ENCODE assay signal across 9 cellular contexts in genomic region chr2:121595012-121595891, GRCh38. TPM values are rescaled to one million over a fixed set of nuclear protein-coding genes. Genes with fewer than 3 reads are reported as not detected.
DNase-seq lines count a peak whose midpoint lies in the region; ATAC-seq and TF ChIP-seq lines count a peak whose summit lies in the region.
"Had no signal": no experiment of that assay in that cellular context is flagged by ENCODE, and none has a peak within 500 bp of the region (broad histone marks: within the 10 kb centered on the region; RNA-seq: fewer than 3 reads in every experiment).

No MANE protein-coding gene starts in this region.

- peak overlapping the region; percentile 74 for H3K27ac ChIP-seq in skeletal muscle tissue (ENCODE audit: low read depth, low read length)
- H3K27ac ChIP-seq in gastroesophageal sphincter = peak overlapping the region in 1 of 4 donors; percentile 1

- in situ Hi-C loops in KBM-7 (cut with MboI; ENCODE audit: low pct_unique_long_range_greater_than_20kb, low sequenced_read_pairs) = no loop called here

- H3K27me3 Mint-ChIP-seq in activated naive CD4-positive, alpha-beta T cell treated with anti-CD3 and anti-CD28 coated beads for 36 hours (ENCODE audit: low read depth) = no peaks in the 10 kb centered on the region

- peaks cover 42% of the 10 kb centered on the region for H3K4me1 Mint-ChIP-seq in activated naive CD4-positive, alpha-beta T cell treated with anti-CD3 and anti-CD28 coated beads for 36 hours (ENCODE audit: low read depth)

- intact Hi-C loops in activated naive CD4-positive, alpha-beta T cell treated with anti-CD3 and anti-CD28 coated beads for 36 hours (cut with micrococcal nuclease) = no loop called here

- H3K4me3 ChIP-seq in epithelial cell of esophagus (ENCODE audit: low read length) (no peak overlapping the region), skeletal muscle tissue (ENCODE audit: low read length in 3 of 3) (no peak overlapping the region), gastroesophageal sphincter (no peak overlapping the region)

- H3K4me3 Mint-ChIP-seq in activated naive CD4-positive, alpha-beta T cell treated with anti-CD3 and anti-CD28 coated beads for 36 hours = peak overlapping the region; percentile 82

- H3K9me3 ChIP-seq in skeletal muscle tissue (ENCODE audit: control insufficient read depth in 3 of 3, low read length in 3 of 3) = no peaks in the 10 kb centered on the region
- no peaks in the 10 kb centered on the region for H3K9me3 ChIP-seq in gastroesophageal sphincter

- H3K9me3 Mint-ChIP-seq in activated naive CD4-positive, alpha-beta T cell treated with anti-CD3 and anti-CD28 coated beads for 36 hours = no peaks in the 10 kb centered on the region

- TF ChIP-seq CTCF in epithelial cell of esophagus (IDR thresholded peaks at IDR 0.05; ENCODE audit: insufficient read depth, low read depth, low read length, missing control alignments) (no peak), gastroesophageal sphincter (IDR thresholded peaks at IDR 0.05) (no peak)

- no peak for TF ChIP-seq EP300 in gastroesophageal sphincter (IDR thresholded peaks at IDR 0.05)

- peak overlapping the region; percentile 28 to 62 (median 62) for H3K9ac ChIP-seq in skeletal muscle tissue (ENCODE audit: low read depth in 1 of 3, low read length in 3 of 3)

- peaks cover under 1% of the 10 kb centered on the region for H3K36me3 Mint-ChIP-seq in activated naive CD4-positive, alpha-beta T cell treated with anti-CD3 and anti-CD28 coated beads for 36 hours (ENCODE audit: low read depth)

- H3K27me3 ChIP-seq in skeletal muscle tissue (ENCODE audit: control insufficient read depth in 3 of 3, insufficient read depth in 3 of 3, low read length in 3 of 3) (no peaks in the 10 kb centered on the region), gastroesophageal sphincter (no peaks in the 10 kb centered on the region)

- CTCF ChIA-PET in activated naive CD4-positive, alpha-beta T cell treated with anti-CD3 and anti-CD28 coated beads for 36 hours (lab: Charles Lee) = interaction anchor here (0.6 to 1.7 kb wide), 6 partner anchors 10 to 1684 kb away, joined by 3 to 6 read pairs (median 4); no protein-coding TSS in a partner anchor

- DNase-seq in activated naive CD4-positive, alpha-beta T cell treated with anti-CD3 and anti-CD28 coated beads for 36 hours = no peak
- DNase-seq in activated naive CD4-positive, alpha-beta T cell treated with Interleukin-2 at 50 U/mL for 16 hours = no peak
- DNase-seq in NCI-H1417 treated with DMSO at 0.1 percent for 48 hours (lab: John Stamatoyannopoulos, UW) = peak; percentile 83
- peak; percentile 28 for DNase-seq in epithelial cell of esophagus (ENCODE audit: low read depth)
- DNase-seq in NOMO-1 treated with DMSO at 0.1 percent for 48 hours (lab: John Stamatoyannopoulos, UW; ENCODE audit: unreplicated experiment) = no peak
- DNase-seq in KBM-7 = no peak
- DNase-seq: RPMI8226 had no signal

- ATAC-seq in gastroesophageal sphincter = no peak

- peaks cover 0 to 3% (median 0%) of the 10 kb centered on the region in 3 donors for H3K36me3 ChIP-seq in skeletal muscle tissue (ENCODE audit: control insufficient read depth in 3 of 3, insufficient read depth in 3 of 3, low read length in 3 of 3)
- H3K36me3 ChIP-seq in gastroesophageal sphincter = no peaks in the 10 kb centered on the region

- H3K27ac Mint-ChIP-seq in activated naive CD4-positive, alpha-beta T cell treated with anti-CD3 and anti-CD28 coated beads for 36 hours = no peak overlapping the region

- 59% methylated on average over 5 to 6 of the region's 6 CpGs for WGBS in gastroesophageal sphincter (ENCODE audit: low coverage in 1 of 2), 2 donors

- H3K4me1 ChIP-seq in skeletal muscle tissue (ENCODE audit: control insufficient read depth in 3 of 3, insufficient read depth in 3 of 3, low read length in 3 of 3) (peaks cover 29 to 39% (median 31%) of the 10 kb centered on the region in 3 donors), gastroesophageal sphincter (peaks cover 4 to 41% (median 5%) of the 10 kb centered on the region in 3 donors)

- TF ChIP-seq POLR2A in gastroesophageal sphincter (IDR thresholded peaks at IDR 0.05) = no peak

RNA-seq across cellular contexts. Expression of gene CLASP1, which starts 54.0 kb away (rescaled TPM):
- 10 to 100 TPM; 47.3 to 51.5 TPM for total RNA-seq in activated naive CD4-positive, alpha-beta T cell treated with anti-CD3 and anti-CD28 coated beads for 36 hours
- total RNA-seq in skeletal muscle tissue (74.1 TPM), gastroesophageal sphincter (100 to 1,000 TPM in 1 of 4 donors, 10 to 100 TPM in 3; 72.0 to 108 (median 84.7) TPM)

Comparison
In these comparisons a context has a peak if more than half of its experiments do, and no peak if none do; other contexts are left out.
1. DNase-seq: peak in NCI-H1417 treated with DMSO at 0.1 percent for 48 hours (single experiment) and epithelial cell of esophagus (single experiment); none in activated naive CD4-positive, alpha-beta T cell treated with anti-CD3 and anti-CD28 coated beads for 36 hours (single experiment), activated naive CD4-positive, alpha-beta T cell treated with Interleukin-2 at 50 U/mL for 16 hours (single experiment), NOMO-1 treated with DMSO at 0.1 percent for 48 hours (single experiment) and KBM-7 (single experiment).